Comparison of ENCODE assay signal across 13 cellular contexts in the genomic region with DNA sequence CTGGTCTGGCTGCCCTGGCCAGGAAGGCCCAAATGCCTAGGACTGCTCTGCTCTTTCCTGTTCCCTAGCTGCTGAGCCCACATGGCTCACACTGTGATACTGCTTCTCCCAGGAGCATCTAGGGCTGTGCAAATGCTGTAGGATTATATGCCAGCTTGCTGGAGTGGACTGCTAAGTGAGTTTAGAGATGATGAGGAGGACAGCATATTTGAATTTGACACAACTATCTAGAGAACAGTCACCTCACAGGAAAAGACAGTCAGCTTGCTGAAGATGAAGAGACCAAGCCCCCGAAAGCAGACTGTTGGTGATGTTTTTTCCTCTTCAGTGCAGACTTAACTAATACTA. TPM values are rescaled to one million over a fixed set of nuclear protein-coding genes. Genes with fewer than 3 reads are reported as not detected.
DNase-seq lines count a peak whose midpoint lies in the region; ATAC-seq, FAIRE-seq and TF ChIP-seq lines count a peak whose summit lies in the region.
"Had no signal": no experiment of that assay in that cellular context is flagged by ENCODE, and none has a peak within 500 bp of the region (broad histone marks: within the 10 kb centered on the region; RNA-seq: fewer than 3 reads in every experiment).

No MANE protein-coding gene starts in this region.

- H3K4me3 Mint-ChIP-seq in activated naive CD4-positive, alpha-beta T cell treated with anti-CD3 and anti-CD28 coated beads, Interleukin-2, amount 50 U/mL, for 24 hours = no peak overlapping the region
- H3K4me3 Mint-ChIP-seq in activated T-helper 1 cell treated with anti-CD3 and anti-CD28 coated beads, Interleukin-12 subunit alpha, Interleukin-12 subunit beta, Interleukin-2, Interleukin-4 antibody, amounts not matched to agents 30 ng/mL and 10 ng/mL and 1 ng/mL, durations not matched to agents 14 hours and 24 hours and 36 hours = no peak overlapping the region
- H3K4me3 Mint-ChIP-seq in stimulated activated naive CD8-positive, alpha-beta T cell treated with anti-CD3 and anti-CD28 coated beads, Interleukin-15, amount 100 ng/mL, for 72 hours = peak overlapping the region in 1 of 2 donors; percentile 29

- no peaks in the 10 kb centered on the region for H3K9me3 Mint-ChIP-seq in activated naive CD4-positive, alpha-beta T cell treated with anti-CD3 and anti-CD28 coated beads, Interleukin-2, amount 50 U/mL, for 24 hours
- no peaks in the 10 kb centered on the region for H3K9me3 Mint-ChIP-seq in activated T-helper 1 cell treated with anti-CD3 and anti-CD28 coated beads, Interleukin-12 subunit alpha, Interleukin-12 subunit beta, Interleukin-2, Interleukin-4 antibody, amounts not matched to agents 30 ng/mL and 10 ng/mL and 1 ng/mL, durations not matched to agents 14 hours and 24 hours and 36 hours
- H3K9me3 Mint-ChIP-seq in stimulated activated naive CD8-positive, alpha-beta T cell treated with anti-CD3 and anti-CD28 coated beads, Interleukin-15, amount 100 ng/mL, for 72 hours = no peaks in the 10 kb centered on the region

- no peak for ATAC-seq in stimulated activated naive CD8-positive, alpha-beta T cell treated with anti-CD3 and anti-CD28 coated beads, Interleukin-15, amount 100 ng/mL, for 72 hours

- H3K4me1 Mint-ChIP-seq in activated naive CD4-positive, alpha-beta T cell treated with anti-CD3 and anti-CD28 coated beads, Interleukin-2, amount 50 U/mL, for 24 hours = peaks cover 21% of the 10 kb centered on the region
- peaks cover 30% of the 10 kb centered on the region for H3K4me1 Mint-ChIP-seq in activated T-helper 1 cell treated with anti-CD3 and anti-CD28 coated beads, Interleukin-12 subunit alpha, Interleukin-12 subunit beta, Interleukin-2, Interleukin-4 antibody, amounts not matched to agents 30 ng/mL and 10 ng/mL and 1 ng/mL, durations not matched to agents 14 hours and 24 hours and 36 hours (ENCODE audit: low read depth)
- peaks cover 32% of the 10 kb centered on the region for H3K4me1 Mint-ChIP-seq in stimulated activated naive CD8-positive, alpha-beta T cell treated with anti-CD3 and anti-CD28 coated beads, Interleukin-15, amount 100 ng/mL, for 72 hours

- TF ChIP-seq POLR2A in GM12892 (IDR thresholded peaks at IDR 0.05; ENCODE audit: low read depth, low read length) = no peak

- peak overlapping the region; percentile 52 for H3K27ac Mint-ChIP-seq in activated naive CD4-positive, alpha-beta T cell treated with anti-CD3 and anti-CD28 coated beads, Interleukin-2, amount 50 U/mL, for 24 hours
- peak overlapping the region; percentile 75 for H3K27ac Mint-ChIP-seq in activated T-helper 1 cell treated with anti-CD3 and anti-CD28 coated beads, Interleukin-12 subunit alpha, Interleukin-12 subunit beta, Interleukin-2, Interleukin-4 antibody, amounts not matched to agents 30 ng/mL and 10 ng/mL and 1 ng/mL, durations not matched to agents 14 hours and 24 hours and 36 hours
- H3K27ac Mint-ChIP-seq in stimulated activated naive CD8-positive, alpha-beta T cell treated with anti-CD3 and anti-CD28 coated beads, Interleukin-15, amount 100 ng/mL, for 72 hours = peak overlapping the region; percentile 45 to 55

- H3K27ac ChIP-seq in keratinocyte (ENCODE audit: control insufficient read depth, insufficient read depth, low read length) = peak overlapping the region; percentile 46

- no peaks in the 10 kb centered on the region for H3K9me1 ChIP-seq in keratinocyte (ENCODE audit: control insufficient read depth, extremely low read depth, insufficient read depth, low read length)

- H3K36me3 ChIP-seq in keratinocyte (ENCODE audit: control insufficient read depth in 2 of 2, extremely low read depth in 1 of 2, insufficient read depth in 2 of 2, low read length in 2 of 2) = no peaks in the 10 kb centered on the region
- H3K36me3 ChIP-seq: esophagus muscularis mucosa had no signal

- no peaks in the 10 kb centered on the region for H4K20me1 ChIP-seq in keratinocyte (ENCODE audit: control insufficient read depth, extremely low read depth, insufficient read depth, low read length)

- H3K4me1 ChIP-seq in keratinocyte (ENCODE audit: control insufficient read depth, extremely low read depth, insufficient read depth, low read length) = peaks cover 13% of the 10 kb centered on the region

- no peak overlapping the region for H3K9ac ChIP-seq in keratinocyte (ENCODE audit: control insufficient read depth, extremely low read depth, insufficient read depth, low read length)

- H3K79me2 ChIP-seq in keratinocyte (ENCODE audit: control insufficient read depth, insufficient read depth, low read length) = no peaks in the 10 kb centered on the region

- FAIRE-seq in keratinocyte (lab: Jason Lieb, UNC) (peak; percentile 52), GM12892 (lab: Jason Lieb, UNC) (no peak)
- FAIRE-seq: G401.6 had no signal

- no peak for DNase-seq in activated naive CD4-positive, alpha-beta T cell treated with Interleukin-2 at 50 U/mL for 16 hours
- no peak for DNase-seq in activated T-helper 1 cell treated with anti-CD3 and anti-CD28 coated beads, Interleukin-12 subunit alpha, Interleukin-12 subunit beta, Interleukin-2, Interleukin-4 antibody, amounts not matched to agents 30 ng/mL and 10 ng/mL and 1 ng/mL, durations not matched to agents 14 hours and 24 hours and 36 hours (ENCODE audit: low spot score)
- DNase-seq in keratinocyte (ENCODE audit: low read depth, low spot score) (no peak), SHP77 (lab: John Stamatoyannopoulos, UW) (no peak), NCI-H2029 (lab: John Stamatoyannopoulos, UW) (no peak), GM12892 (ENCODE audit: insufficient read length) (no peak)
- no peak for DNase-seq in stimulated activated naive CD8-positive, alpha-beta T cell treated with anti-CD3 and anti-CD28 coated beads, Interleukin-15, amount 100 ng/mL, for 72 hours
- DNase-seq: NCI-H146, NCI-H446 treated with DMSO at 0.1 percent for 48 hours had no signal

- no peak overlapping the region for H2AFZ ChIP-seq in keratinocyte (ENCODE audit: control insufficient read depth, low read length)

- H3K9me3 ChIP-seq in keratinocyte (ENCODE audit: control insufficient read depth, low read depth, low read length) = no peaks in the 10 kb centered on the region
- H3K9me3 ChIP-seq: esophagus muscularis mucosa had no signal

- H3K27me3 ChIP-seq in keratinocyte (ENCODE audit: control insufficient read depth, extremely low read depth, insufficient read depth, low read length) = no peaks in the 10 kb centered on the region
- H3K27me3 ChIP-seq: esophagus muscularis mucosa had no signal

- H3K36me3 Mint-ChIP-seq in activated naive CD4-positive, alpha-beta T cell treated with anti-CD3 and anti-CD28 coated beads, Interleukin-2, amount 50 U/mL, for 24 hours = no peaks in the 10 kb centered on the region
- peaks cover 2% of the 10 kb centered on the region for H3K36me3 Mint-ChIP-seq in activated T-helper 1 cell treated with anti-CD3 and anti-CD28 coated beads, Interleukin-12 subunit alpha, Interleukin-12 subunit beta, Interleukin-2, Interleukin-4 antibody, amounts not matched to agents 30 ng/mL and 10 ng/mL and 1 ng/mL, durations not matched to agents 14 hours and 24 hours and 36 hours (ENCODE audit: low read depth)

- no peak for TF ChIP-seq CTCF in keratinocyte (optimal IDR thresholded peaks at IDR 0.05 in 1 of 3, IDR thresholded peaks at IDR 0.05 in 1 of 3, conservative IDR thresholded peaks at IDR 0.05 in 1 of 3; ENCODE audit: extremely low read depth in 1 of 3, insufficient read depth in 2 of 3, low read length in 3 of 3)

- intact Hi-C loops in activated T-helper 1 cell treated with anti-CD3 and anti-CD28 coated beads, Interleukin-12 subunit alpha, Interleukin-12 subunit beta, Interleukin-2, Interleukin-4 antibody, amounts not matched to agents 30 ng/mL and 10 ng/mL and 1 ng/mL, durations not matched to agents 14 hours and 24 hours and 36 hours (cut with micrococcal nuclease) = loop anchor here (2.0 kb wide), 1 partner anchor 39 kb away; no protein-coding TSS in a partner anchor

- dilution Hi-C loops in keratinocyte (cut with MboI; ENCODE audit: extremely low pct_ligation_motif_present, low sequenced_read_pairs) = no loop called here

- H3K4me2 ChIP-seq in keratinocyte (ENCODE audit: control insufficient read depth, extremely low read depth, insufficient read depth, low read depth, low read length) = no peak overlapping the region

- H3K4me3 ChIP-seq in keratinocyte (ENCODE audit: control insufficient read depth in 2 of 3, extremely low read depth in 1 of 3, insufficient read depth in 2 of 3, low read depth in 1 of 3, low read length in 3 of 3) = no peak overlapping the region
- H3K4me3 ChIP-seq: coronary artery, esophagus muscularis mucosa had no signal

- H3K27me3 Mint-ChIP-seq in activated naive CD4-positive, alpha-beta T cell treated with anti-CD3 and anti-CD28 coated beads, Interleukin-2, amount 50 U/mL, for 24 hours = no peaks in the 10 kb centered on the region
- peaks cover 15% of the 10 kb centered on the region for H3K27me3 Mint-ChIP-seq in activated T-helper 1 cell treated with anti-CD3 and anti-CD28 coated beads, Interleukin-12 subunit alpha, Interleukin-12 subunit beta, Interleukin-2, Interleukin-4 antibody, amounts not matched to agents 30 ng/mL and 10 ng/mL and 1 ng/mL, durations not matched to agents 14 hours and 24 hours and 36 hours (ENCODE audit: insufficient read depth)
- H3K27me3 Mint-ChIP-seq in stimulated activated naive CD8-positive, alpha-beta T cell treated with anti-CD3 and anti-CD28 coated beads, Interleukin-15, amount 100 ng/mL, for 72 hours = peaks cover 14% of the 10 kb centered on the region

RNA-seq across cellular contexts. Expression of gene CLEC3B, which starts 39.2 kb away (rescaled TPM):
- not detected in 2 replicates for total RNA-seq in activated T-helper 1 cell treated with anti-CD3 and anti-CD28 coated beads, Interleukin-12 subunit alpha, Interleukin-12 subunit beta, Interleukin-2, Interleukin-4 antibody, amounts not matched to agents 30 ng/mL and 10 ng/mL and 1 ng/mL, durations not matched to agents 14 hours and 24 hours and 36 hours
- 0.08 TPM in 1 of 3 replicates, not detected in the others for polyA plus RNA-seq in keratinocyte
- not detected for polyA plus RNA-seq in keratinocyte (2011; ENCODE audit: low read depth)
- not detected in 2 replicates for polyA plus RNA-seq in keratinocyte (2011; cell fraction: cytosol; rRNA removed)
- 0.16 TPM in 1 of 2 replicates, not detected in the other for polyA plus RNA-seq in keratinocyte (2011; cell fraction: nucleus; rRNA removed)
- not detected in 2 replicates for polyA plus RNA-seq in keratinocyte (2012; ENCODE audit: low replicate concordance)
- 0.20 TPM in 1 of 3 replicates, not detected in the others for polyA minus RNA-seq in keratinocyte
- polyA minus RNA-seq in keratinocyte (2011; cell fraction: cytosol; rRNA and poly(A)+ RNA removed) = not detected
- 0.63 TPM in 1 of 2 replicates, not detected in the other for polyA minus RNA-seq in keratinocyte (2011; cell fraction: nucleus; rRNA and poly(A)+ RNA removed)
- not detected for polyA plus RNA-seq in GM12892 (2012; ENCODE audit: missing spikeins)
